ENCODE assay signal across 8 cellular contexts in the genomic region with DNA sequence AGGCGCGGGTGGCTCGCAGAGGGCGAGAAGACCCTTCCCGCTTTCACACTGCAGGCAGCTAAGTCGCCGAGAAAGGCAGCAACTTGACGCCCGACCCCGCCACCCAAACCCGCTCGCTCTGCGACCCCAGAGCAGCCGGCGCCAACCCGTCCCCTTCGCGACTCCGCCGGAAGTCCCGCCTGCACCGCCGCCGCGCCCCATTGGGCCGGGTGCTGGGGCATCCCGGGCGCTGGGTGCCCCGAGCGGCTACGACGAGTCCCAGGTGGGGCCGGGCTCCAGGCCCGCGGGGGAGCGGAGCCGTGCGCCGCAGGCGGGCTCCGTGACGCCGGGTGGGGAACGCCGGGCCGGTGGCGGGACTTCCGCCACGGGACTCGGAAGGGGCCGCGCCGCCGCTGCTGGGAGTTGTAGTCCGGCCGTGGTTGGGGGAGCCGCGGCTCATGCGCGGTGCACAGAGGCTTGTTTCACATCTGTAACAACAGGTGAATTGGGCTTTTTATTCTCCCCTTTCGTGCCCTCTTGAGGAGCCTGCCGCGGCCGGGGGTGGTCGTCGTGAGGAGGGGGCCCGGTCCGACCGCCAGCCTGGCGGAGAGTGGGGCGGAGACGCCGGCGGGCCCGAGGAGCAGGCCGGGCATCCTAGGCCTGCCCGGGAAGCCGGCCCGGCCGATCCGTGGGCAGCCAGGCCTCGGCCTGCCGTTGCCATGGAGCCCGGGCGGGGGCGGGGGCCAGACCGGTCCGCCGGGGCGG. TPM values are rescaled to one million over a fixed set of nuclear protein-coding genes. Genes with fewer than 3 reads are reported as not detected.
DNase-seq lines count a peak whose midpoint lies in the region; ATAC-seq, FAIRE-seq and TF ChIP-seq lines count a peak whose summit lies in the region.

Gene DHX30 (plus strand): TSS at position 405 of the 744 bp plus-strand sequence. CDS start 7,546 bp downstream, outside the sequence.

- H3K36me3 ChIP-seq in Peyer's patch (peaks cover 0 to 23% (median 0%) of the 10 kb centered on the region in 3 donors), esophagus muscularis mucosa (peaks cover 16 to 28% (median 25%) of the 10 kb centered on the region in 4 donors)

- WGBS in esophagus muscularis mucosa: 0% methylated on average over 7 of the region's 90 CpGs

- intact Hi-C loops in esophagus muscularis mucosa (cut with DNase I): no loop called here

- peak within 1 kb of the TSS; percentile 97 to 99 for H3K4me3 Mint-ChIP-seq in activated T-cell treated with anti-CD3 and anti-CD28 coated beads, Interleukin-2, amount 50 U/mL, for 72 hours

- peaks cover 2 to 7% of the 10 kb centered on the region in 2 donors for H3K36me3 Mint-ChIP-seq in activated T-cell treated with anti-CD3 and anti-CD28 coated beads, Interleukin-2, amount 50 U/mL, for 72 hours (ENCODE audit: insufficient read depth in 2 of 2)

- H3K9me3 Mint-ChIP-seq in activated T-cell treated with anti-CD3 and anti-CD28 coated beads, Interleukin-2, amount 50 U/mL, for 72 hours: no peaks in the 10 kb centered on the region

- peak; percentile 75 for DNase-seq in D721Med (ENCODE audit: insufficient read length, low spot score)
- DNase-seq in HT-29 (ENCODE audit: low spot score): peak; percentile 71
- peak; percentile 85 to 94 (median 93) for DNase-seq in Peyer's patch
- peak; percentile 90 for DNase-seq in activated T-cell treated with anti-CD3 and anti-CD28 coated beads, Interleukin-2, amount 50 U/mL, for 72 hours
- DNase-seq in esophagus muscularis mucosa (ENCODE audit: extremely low spot score): peak; percentile 97
- DNase-seq in myocyte (ENCODE audit: low read depth): peak; percentile 88
- DNase-seq in stimulated activated CD8-positive, alpha-beta memory T cell treated with anti-CD3 and anti-CD28 coated beads, Interleukin-7, amount 100 ng/mL, for 4 hours (ENCODE audit: low read depth in 2 of 2): peak; percentile 59 to 81

- no peaks in the 10 kb centered on the region for H3K27me3 Mint-ChIP-seq in activated T-cell treated with anti-CD3 and anti-CD28 coated beads, Interleukin-2, amount 50 U/mL, for 72 hours (ENCODE audit: low read depth)

- peak within 1 kb of the TSS; percentile 73 to 98 (median 90) for H3K4me3 ChIP-seq in Peyer's patch
- H3K4me3 ChIP-seq in esophagus muscularis mucosa: peak within 1 kb of the TSS; percentile 83 to 100 (median 96)

- no peak for FAIRE-seq in D721Med (lab: Jason Lieb, UNC)

- peaks cover 0 to 22% (median 0%) of the 10 kb centered on the region in 4 donors for H3K4me1 ChIP-seq in Peyer's patch
- H3K4me1 ChIP-seq in esophagus muscularis mucosa: peaks cover 18 to 32% (median 24%) of the 10 kb centered on the region in 4 donors

- peak; percentile 69 for ATAC-seq in GM21360 (IDR thresholded peaks at IDR 0.05; ENCODE audit: unreplicated experiment)
- ATAC-seq in activated T-cell treated with anti-CD3 and anti-CD28 coated beads, Interleukin-2, amount 50 U/mL, for 72 hours (replicated peaks in 1 of 2): peak; percentile 94 to 95

- no peak for TF ChIP-seq CTCF in D721Med (IDR thresholded peaks at IDR 0.05; ENCODE audit: insufficient read depth, missing control alignments)
- no peak for TF ChIP-seq CTCF in Peyer's patch (IDR thresholded peaks at IDR 0.05)
- no peak for TF ChIP-seq CTCF in esophagus muscularis mucosa (IDR thresholded peaks at IDR 0.05)

- peak; percentile 61 to 64 for TF ChIP-seq POLR2A in Peyer's patch (IDR thresholded peaks at IDR 0.05)
- peak; percentile 81 for TF ChIP-seq POLR2A in esophagus muscularis mucosa (IDR thresholded peaks at IDR 0.05; ENCODE audit: low read depth)

- H3K4me1 Mint-ChIP-seq in activated T-cell treated with anti-CD3 and anti-CD28 coated beads, Interleukin-2, amount 50 U/mL, for 72 hours (ENCODE audit: low read depth): peaks cover 27% of the 10 kb centered on the region

- H3K9me3 ChIP-seq in Peyer's patch (no peaks in the 10 kb centered on the region), esophagus muscularis mucosa (no peaks in the 10 kb centered on the region)

- H3K27ac ChIP-seq in Peyer's patch (peak within 1 kb of the TSS; percentile 83 to 99 (median 98)), esophagus muscularis mucosa (replicated peaks in 1 of 4) (peak within 1 kb of the TSS; percentile 95 to 100 (median 100))

- no peak for TF ChIP-seq EP300 in esophagus muscularis mucosa (IDR thresholded peaks at IDR 0.05)

- H3K27me3 ChIP-seq in Peyer's patch (no peaks in the 10 kb centered on the region), esophagus muscularis mucosa (no peaks in the 10 kb centered on the region)

- peak within 1 kb of the TSS; percentile 98 for H3K27ac Mint-ChIP-seq in activated T-cell treated with anti-CD3 and anti-CD28 coated beads, Interleukin-2, amount 50 U/mL, for 72 hours

RNA-seq across cellular contexts. Expression of gene DHX30, which starts in this region (rescaled TPM):
- total RNA-seq in HT-29 (2014; rRNA removed; shearing (Covaris generic)): 86.5 and 89.3 TPM in 2 replicates
- total RNA-seq in Peyer's patch: 10 to 100 TPM; 42.0 to 72.9 (median 58.5) TPM
- 10 to 100 TPM; 71.1 to 82.8 TPM for total RNA-seq in activated T-cell treated with anti-CD3 and anti-CD28 coated beads, Interleukin-2, amount 50 U/mL, for 72 hours
- total RNA-seq in esophagus muscularis mucosa: 10 to 100 TPM; 54.4 to 99.3 (median 80.0) TPM
- 87.6 and 90.2 TPM in 2 replicates for total RNA-seq in myocyte
- polyA plus RNA-seq in myocyte (2012): 53.7 TPM

Comparison
In these comparisons a context has a peak if more than half of its experiments do, and no peak if none do; other contexts are left out.
1. Peak in every context shown above with its lines: DNase-seq, ATAC-seq, H3K4me3 ChIP-seq and H3K27ac ChIP-seq.